1 cellular context compared by ENCODE assay signal in the genomic region with DNA sequence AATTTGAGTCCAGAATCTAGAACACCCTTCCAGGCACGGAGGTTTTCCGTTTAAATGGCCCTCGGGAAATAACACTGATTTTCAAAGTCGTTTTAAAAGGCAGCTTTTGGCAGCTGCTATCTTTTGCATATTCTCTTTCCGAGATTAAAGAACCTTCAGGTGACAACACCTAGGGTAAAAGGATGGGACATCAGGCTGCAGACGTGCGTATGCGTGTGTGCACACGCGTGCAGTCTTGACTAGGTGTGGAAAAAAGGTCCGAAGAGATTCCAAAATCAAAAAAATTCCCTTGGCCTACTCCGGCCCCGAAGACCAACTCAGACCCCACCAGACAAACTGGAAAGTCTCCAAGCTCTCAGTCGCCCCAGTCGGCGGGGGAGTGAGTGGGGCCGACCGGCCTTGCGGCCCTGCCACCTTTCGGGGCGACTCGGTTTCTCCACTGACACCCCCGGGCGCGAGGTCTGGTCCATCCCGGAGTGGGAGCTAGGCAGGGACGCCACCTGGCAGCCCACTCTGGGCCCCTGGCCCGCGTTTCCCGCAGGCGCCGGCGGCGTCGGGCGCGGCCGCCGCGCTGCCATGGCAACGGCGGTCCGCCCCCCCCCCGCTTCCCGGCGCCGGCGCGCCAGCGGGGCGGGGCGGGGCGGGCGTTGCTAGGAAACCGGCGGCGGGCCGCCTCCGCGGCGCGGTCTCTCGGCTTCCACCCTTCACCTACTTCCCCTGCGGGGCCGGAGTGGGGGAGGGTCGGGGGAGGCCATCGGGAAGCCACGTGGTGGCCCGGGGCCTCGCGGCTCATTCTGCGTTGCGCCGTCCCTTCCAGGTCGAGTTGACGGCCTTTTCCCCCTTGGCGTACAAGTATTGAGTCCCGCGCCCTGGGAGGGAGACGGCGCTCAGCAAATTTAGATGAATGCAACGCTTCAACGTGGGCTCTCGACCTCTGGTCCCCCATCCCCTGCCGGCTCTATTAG.
TF ChIP-seq lines count a peak whose summit lies in the region.

No MANE protein-coding gene starts in this region.

TF ChIP-seq in GM12878, 131 proteins besides CTCF, POLR2A, EP300 and RAD21 (continued from another document and continues in another):
- no peak for TF ChIP-seq HDAC2 (IDR thresholded peaks at IDR 0.05)
- no peak for TF ChIP-seq YBX1 (IDR thresholded peaks at IDR 0.05)
- TF ChIP-seq WRNIP1 (IDR thresholded peaks at IDR 0.05; ENCODE audit: borderline replicate concordance, low read depth, low read length), result no peak
- no peak for TF ChIP-seq TCF12 (IDR thresholded peaks at IDR 0.05; ENCODE audit: low read depth, low read length)
- TF ChIP-seq, protein P1, sequence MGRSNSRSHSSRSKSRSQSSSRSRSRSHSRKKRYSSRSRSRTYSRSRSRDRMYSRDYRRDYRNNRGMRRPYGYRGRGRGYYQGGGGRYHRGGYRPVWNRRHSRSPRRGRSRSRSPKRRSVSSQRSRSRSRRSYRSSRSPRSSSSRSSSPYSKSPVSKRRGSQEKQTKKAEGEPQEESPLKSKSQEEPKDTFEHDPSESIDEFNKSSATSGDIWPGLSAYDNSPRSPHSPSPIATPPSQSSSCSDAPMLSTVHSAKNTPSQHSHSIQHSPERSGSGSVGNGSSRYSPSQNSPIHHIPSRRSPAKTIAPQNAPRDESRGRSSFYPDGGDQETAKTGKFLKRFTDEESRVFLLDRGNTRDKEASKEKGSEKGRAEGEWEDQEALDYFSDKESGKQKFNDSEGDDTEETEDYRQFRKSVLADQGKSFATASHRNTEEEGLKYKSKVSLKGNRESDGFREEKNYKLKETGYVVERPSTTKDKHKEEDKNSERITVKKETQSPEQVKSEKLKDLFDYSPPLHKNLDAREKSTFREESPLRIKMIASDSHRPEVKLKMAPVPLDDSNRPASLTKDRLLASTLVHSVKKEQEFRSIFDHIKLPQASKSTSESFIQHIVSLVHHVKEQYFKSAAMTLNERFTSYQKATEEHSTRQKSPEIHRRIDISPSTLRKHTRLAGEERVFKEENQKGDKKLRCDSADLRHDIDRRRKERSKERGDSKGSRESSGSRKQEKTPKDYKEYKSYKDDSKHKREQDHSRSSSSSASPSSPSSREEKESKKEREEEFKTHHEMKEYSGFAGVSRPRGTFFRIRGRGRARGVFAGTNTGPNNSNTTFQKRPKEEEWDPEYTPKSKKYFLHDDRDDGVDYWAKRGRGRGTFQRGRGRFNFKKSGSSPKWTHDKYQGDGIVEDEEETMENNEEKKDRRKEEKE (IDR thresholded peaks at IDR 0.05), result no peak
- TF ChIP-seq SREBF1 (IDR thresholded peaks at IDR 0.05; ENCODE audit: low read length), result no peak
- 0 out of 4 replicates have a peak, but pooled peaks of 1 of the 2 experiments have one; percentile 9 for TF ChIP-seq IKZF2 (IDR thresholded peaks at IDR 0.05)
- no peak for TF ChIP-seq NFYA (IDR thresholded peaks at IDR 0.05; ENCODE audit: borderline replicate concordance, low read depth, low read length)
- TF ChIP-seq NR2F1 (conservative IDR thresholded peaks at IDR 0.05), result 0 out of 2 replicates have a peak, but pooled peaks have one; percentile 11
- TF ChIP-seq CHD2 (IDR thresholded peaks at IDR 0.05; ENCODE audit: borderline replicate concordance, low read depth, low read length), result 0 out of 2 replicates have a peak, but pooled peaks have one; percentile 34
- TF ChIP-seq SMAD5 (IDR thresholded peaks at IDR 0.05; ENCODE audit: low read depth), result no peak
- no peak for TF ChIP-seq ATF7 (IDR thresholded peaks at IDR 0.05; ENCODE audit: low read depth)
- TF ChIP-seq POU2F2 (IDR thresholded peaks at IDR 0.05; ENCODE audit: borderline replicate concordance, low read depth, low read length), result no peak
- no peak for TF ChIP-seq ZNF24 (IDR thresholded peaks at IDR 0.05)
- no peak for TF ChIP-seq POLR2AphosphoS2 (IDR thresholded peaks at IDR 0.05; ENCODE audit: low read depth, low read length)
- TF ChIP-seq, protein P2, sequence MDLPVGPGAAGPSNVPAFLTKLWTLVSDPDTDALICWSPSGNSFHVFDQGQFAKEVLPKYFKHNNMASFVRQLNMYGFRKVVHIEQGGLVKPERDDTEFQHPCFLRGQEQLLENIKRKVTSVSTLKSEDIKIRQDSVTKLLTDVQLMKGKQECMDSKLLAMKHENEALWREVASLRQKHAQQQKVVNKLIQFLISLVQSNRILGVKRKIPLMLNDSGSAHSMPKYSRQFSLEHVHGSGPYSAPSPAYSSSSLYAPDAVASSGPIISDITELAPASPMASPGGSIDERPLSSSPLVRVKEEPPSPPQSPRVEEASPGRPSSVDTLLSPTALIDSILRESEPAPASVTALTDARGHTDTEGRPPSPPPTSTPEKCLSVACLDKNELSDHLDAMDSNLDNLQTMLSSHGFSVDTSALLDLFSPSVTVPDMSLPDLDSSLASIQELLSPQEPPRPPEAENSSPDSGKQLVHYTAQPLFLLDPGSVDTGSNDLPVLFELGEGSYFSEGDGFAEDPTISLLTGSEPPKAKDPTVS (IDR thresholded peaks at IDR 0.05; ENCODE audit: low read depth, low read length), result no peak
- TF ChIP-seq, protein P3, sequence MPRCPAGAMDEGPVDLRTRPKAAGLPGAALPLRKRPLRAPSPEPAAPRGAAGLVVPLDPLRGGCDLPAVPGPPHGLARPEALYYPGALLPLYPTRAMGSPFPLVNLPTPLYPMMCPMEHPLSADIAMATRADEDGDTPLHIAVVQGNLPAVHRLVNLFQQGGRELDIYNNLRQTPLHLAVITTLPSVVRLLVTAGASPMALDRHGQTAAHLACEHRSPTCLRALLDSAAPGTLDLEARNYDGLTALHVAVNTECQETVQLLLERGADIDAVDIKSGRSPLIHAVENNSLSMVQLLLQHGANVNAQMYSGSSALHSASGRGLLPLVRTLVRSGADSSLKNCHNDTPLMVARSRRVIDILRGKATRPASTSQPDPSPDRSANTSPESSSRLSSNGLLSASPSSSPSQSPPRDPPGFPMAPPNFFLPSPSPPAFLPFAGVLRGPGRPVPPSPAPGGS (IDR thresholded peaks at IDR 0.05; ENCODE audit: borderline replicate concordance, insufficient read depth, low read depth, low read length, poor library complexity, severe bottlenecking), result no peak
- no peak for TF ChIP-seq JUND (IDR thresholded peaks at IDR 0.05; ENCODE audit: low read depth, low read length)
- no peak for TF ChIP-seq ATF3 (IDR thresholded peaks at IDR 0.05; ENCODE audit: borderline replicate concordance, extremely low read depth, low read depth, low read length)
- TF ChIP-seq CHD1 (IDR thresholded peaks at IDR 0.05; ENCODE audit: low read depth, low read length), result no peak
- TF ChIP-seq EZH2 (IDR thresholded peaks at IDR 0.05; ENCODE audit: borderline replicate concordance, control insufficient read depth, low read depth, low read length), result no peak
- TF ChIP-seq, protein P4, sequence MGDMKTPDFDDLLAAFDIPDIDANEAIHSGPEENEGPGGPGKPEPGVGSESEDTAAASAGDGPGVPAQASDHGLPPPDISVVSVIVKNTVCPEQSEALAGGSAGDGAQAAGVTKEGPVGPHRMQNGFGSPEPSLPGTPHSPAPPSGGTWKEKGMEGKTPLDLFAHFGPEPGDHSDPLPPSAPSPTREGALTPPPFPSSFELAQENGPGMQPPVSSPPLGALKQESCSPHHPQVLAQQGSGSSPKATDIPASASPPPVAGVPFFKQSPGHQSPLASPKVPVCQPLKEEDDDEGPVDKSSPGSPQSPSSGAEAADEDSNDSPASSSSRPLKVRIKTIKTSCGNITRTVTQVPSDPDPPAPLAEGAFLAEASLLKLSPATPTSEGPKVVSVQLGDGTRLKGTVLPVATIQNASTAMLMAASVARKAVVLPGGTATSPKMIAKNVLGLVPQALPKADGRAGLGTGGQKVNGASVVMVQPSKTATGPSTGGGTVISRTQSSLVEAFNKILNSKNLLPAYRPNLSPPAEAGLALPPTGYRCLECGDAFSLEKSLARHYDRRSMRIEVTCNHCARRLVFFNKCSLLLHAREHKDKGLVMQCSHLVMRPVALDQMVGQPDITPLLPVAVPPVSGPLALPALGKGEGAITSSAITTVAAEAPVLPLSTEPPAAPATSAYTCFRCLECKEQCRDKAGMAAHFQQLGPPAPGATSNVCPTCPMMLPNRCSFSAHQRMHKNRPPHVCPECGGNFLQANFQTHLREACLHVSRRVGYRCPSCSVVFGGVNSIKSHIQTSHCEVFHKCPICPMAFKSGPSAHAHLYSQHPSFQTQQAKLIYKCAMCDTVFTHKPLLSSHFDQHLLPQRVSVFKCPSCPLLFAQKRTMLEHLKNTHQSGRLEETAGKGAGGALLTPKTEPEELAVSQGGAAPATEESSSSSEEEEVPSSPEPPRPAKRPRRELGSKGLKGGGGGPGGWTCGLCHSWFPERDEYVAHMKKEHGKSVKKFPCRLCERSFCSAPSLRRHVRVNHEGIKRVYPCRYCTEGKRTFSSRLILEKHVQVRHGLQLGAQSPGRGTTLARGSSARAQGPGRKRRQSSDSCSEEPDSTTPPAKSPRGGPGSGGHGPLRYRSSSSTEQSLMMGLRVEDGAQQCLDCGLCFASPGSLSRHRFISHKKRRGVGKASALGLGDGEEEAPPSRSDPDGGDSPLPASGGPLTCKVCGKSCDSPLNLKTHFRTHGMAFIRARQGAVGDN (IDR thresholded peaks at IDR 0.05), result peak; percentile 54; the same call in 1 of the 2 replicates
- no peak for TF ChIP-seq KAT2A (conservative IDR thresholded peaks at IDR 0.05; ENCODE audit: control insufficient read depth, low read depth, low read length)
- TF ChIP-seq SPI1 (IDR thresholded peaks at IDR 0.05; ENCODE audit: borderline replicate concordance, insufficient read depth, low read depth, low read length), result no peak
- TF ChIP-seq HDGF (IDR thresholded peaks at IDR 0.05), result no peak
- TF ChIP-seq, protein P5, sequence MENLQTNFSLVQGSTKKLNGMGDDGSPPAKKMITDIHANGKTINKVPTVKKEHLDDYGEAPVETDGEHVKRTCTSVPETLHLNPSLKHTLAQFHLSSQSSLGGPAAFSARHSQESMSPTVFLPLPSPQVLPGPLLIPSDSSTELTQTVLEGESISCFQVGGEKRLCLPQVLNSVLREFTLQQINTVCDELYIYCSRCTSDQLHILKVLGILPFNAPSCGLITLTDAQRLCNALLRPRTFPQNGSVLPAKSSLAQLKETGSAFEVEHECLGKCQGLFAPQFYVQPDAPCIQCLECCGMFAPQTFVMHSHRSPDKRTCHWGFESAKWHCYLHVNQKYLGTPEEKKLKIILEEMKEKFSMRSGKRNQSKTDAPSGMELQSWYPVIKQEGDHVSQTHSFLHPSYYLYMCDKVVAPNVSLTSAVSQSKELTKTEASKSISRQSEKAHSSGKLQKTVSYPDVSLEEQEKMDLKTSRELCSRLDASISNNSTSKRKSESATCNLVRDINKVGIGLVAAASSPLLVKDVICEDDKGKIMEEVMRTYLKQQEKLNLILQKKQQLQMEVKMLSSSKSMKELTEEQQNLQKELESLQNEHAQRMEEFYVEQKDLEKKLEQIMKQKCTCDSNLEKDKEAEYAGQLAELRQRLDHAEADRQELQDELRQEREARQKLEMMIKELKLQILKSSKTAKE (IDR thresholded peaks at IDR 0.05; ENCODE audit: low read depth, poor library complexity, severe bottlenecking), result no peak
- TF ChIP-seq MTA3 (IDR thresholded peaks at IDR 0.05; ENCODE audit: borderline replicate concordance, low read length), result no peak
- TF ChIP-seq SUPT20H (IDR thresholded peaks at IDR 0.05; ENCODE audit: borderline replicate concordance, control insufficient read depth, low read depth, low read length), result no peak
- TF ChIP-seq REST (IDR thresholded peaks at IDR 0.05; ENCODE audit: low read depth, low read length), result no peak
- TF ChIP-seq SREBF2 (IDR thresholded peaks at IDR 0.05; ENCODE audit: low read length), result no peak
- peak; percentile 78; the same call in 1 of the 2 replicates for TF ChIP-seq CBX5 (IDR thresholded peaks at IDR 0.05; ENCODE audit: low read depth)
- TF ChIP-seq SMARCA5 (IDR thresholded peaks at IDR 0.05), result no peak
- TF ChIP-seq NBN (IDR thresholded peaks at IDR 0.05), result no peak
- TF ChIP-seq CBFB (IDR thresholded peaks at IDR 0.05; ENCODE audit: low read depth), result no peak
- no peak for TF ChIP-seq IRF3 (IDR thresholded peaks at IDR 0.05)
